In genomic region chr22:43228863-43229262, GRCh38 we compare ENCODE assay signal across 25 cellular contexts.
"Had no signal": no experiment of that assay in that cellular context is flagged by ENCODE, and none has a peak within 500 bp of the region (broad histone marks: within the 10 kb centered on the region; RNA-seq: fewer than 3 reads in every experiment).

No MANE protein-coding gene starts in this region.

- H3K9me3 Mint-ChIP-seq: activated B cell treated with CpG ODN at 0.5 μM for 24 hours; activated CD8-positive, alpha-beta T cell treated with anti-CD3 and anti-CD28 coated beads for 36 hours; activated T-cell treated with anti-CD3 and anti-CD28 coated beads, Interleukin-2, amount 50 U/mL, for 4 hours; activated T-helper 17 cell treated with anti-CD3 and anti-CD28 coated beads, Interleukin-2, amount 50 U/mL, for 72 hours; central memory CD8-positive, alpha-beta T cell; dendritic cell treated with granulocyte-macrophage colony-stimulating factor and Interleukin-4, amounts not matched to agents 40 ng/mL and 50 ng/mL, for 4 days; endodermal cell; T-helper 2 cell treated with Interferon-gamma antibody and Interleukin-4, amounts not matched to agents 5 μg/mL and 100 μg/mL, for 36 hours had no signal

- DNase-seq: activated B cell treated with CpG ODN at 0.5 μM for 24 hours; activated effector memory CD4-positive, alpha-beta T cell treated with Interleukin-2 at 50 U/mL for 16 hours; activated naive CD4-positive, alpha-beta T cell treated with anti-CD3 and anti-CD28 coated beads, Interleukin-2, amount 50 U/mL, for 16 hours; activated T-cell treated with anti-CD3 and anti-CD28 coated beads, Interleukin-2, amount 50 U/mL, for 4 hours; amniotic stem cell; effector memory CD4-positive, alpha-beta T cell; gastrocnemius medialis; T-helper 17 cell; T1000 had no signal

- H3K9me3 ChIP-seq: esophagus muscularis mucosa, gastrocnemius medialis had no signal

- FAIRE-seq: astrocyte, bronchial epithelial cell had no signal

- H3K36me3 Mint-ChIP-seq: activated naive CD8-positive, alpha-beta T cell had no signal

- H3K36me3 ChIP-seq: brain microvascular endothelial cell, gastrocnemius medialis, WERI-Rb-1 had no signal

- H3K4me1 ChIP-seq: foreskin keratinocyte, gastrocnemius medialis had no signal

- H3K4me3 ChIP-seq: coronary artery, dorsolateral prefrontal cortex, esophagus muscularis mucosa, gastrocnemius medialis had no signal

- H3K27ac ChIP-seq: brain microvascular endothelial cell, coronary artery, dorsolateral prefrontal cortex, esophagus muscularis mucosa, foreskin keratinocyte, gastrocnemius medialis, WERI-Rb-1 had no signal

- H3K4me3 Mint-ChIP-seq: activated B cell treated with CpG ODN at 0.5 μM for 24 hours; activated CD8-positive, alpha-beta T cell treated with anti-CD3 and anti-CD28 coated beads for 36 hours; activated naive CD8-positive, alpha-beta T cell; activated T-cell treated with anti-CD3 and anti-CD28 coated beads, Interleukin-2, amount 50 U/mL, for 4 hours; activated T-helper 17 cell treated with anti-CD3 and anti-CD28 coated beads, Interleukin-2, amount 50 U/mL, for 72 hours; central memory CD8-positive, alpha-beta T cell; dendritic cell treated with granulocyte-macrophage colony-stimulating factor and Interleukin-4, amounts not matched to agents 40 ng/mL and 50 ng/mL, for 4 days; endodermal cell; T-helper 17 cell; T-helper 2 cell treated with Interferon-gamma antibody and Interleukin-4, amounts not matched to agents 5 μg/mL and 100 μg/mL, for 36 hours had no signal

- ATAC-seq: activated CD4-positive, CD25-positive, alpha-beta regulatory T cell treated with anti-CD3 and anti-CD28 coated beads, Interleukin-2, amount 50 U/mL, for 24 hours; activated CD8-positive, alpha-beta T cell treated with anti-CD3 and anti-CD28 coated beads for 36 hours; activated T-cell treated with anti-CD3 and anti-CD28 coated beads, Interleukin-2, amount 50 U/mL, for 4 hours; activated T-helper 17 cell treated with anti-CD3 and anti-CD28 coated beads, Interleukin-2, amount 50 U/mL, for 72 hours; foreskin keratinocyte; gastrocnemius medialis; T-helper 17 cell had no signal

- H3K27ac Mint-ChIP-seq: activated B cell treated with CpG ODN at 0.5 μM for 24 hours; activated CD8-positive, alpha-beta T cell treated with anti-CD3 and anti-CD28 coated beads for 36 hours; activated naive CD8-positive, alpha-beta T cell; activated T-helper 17 cell treated with anti-CD3 and anti-CD28 coated beads, Interleukin-2, amount 50 U/mL, for 72 hours; dendritic cell treated with granulocyte-macrophage colony-stimulating factor and Interleukin-4, amounts not matched to agents 40 ng/mL and 50 ng/mL, for 4 days; endodermal cell; T-helper 2 cell treated with Interferon-gamma antibody and Interleukin-4, amounts not matched to agents 5 μg/mL and 100 μg/mL, for 36 hours had no signal

- H3K27me3 ChIP-seq: dorsolateral prefrontal cortex had no signal

- H3K27me3 Mint-ChIP-seq: activated CD8-positive, alpha-beta T cell treated with anti-CD3 and anti-CD28 coated beads for 36 hours had no signal
